Comparison of ENCODE assay signal across 15 cellular contexts in the genomic region with DNA sequence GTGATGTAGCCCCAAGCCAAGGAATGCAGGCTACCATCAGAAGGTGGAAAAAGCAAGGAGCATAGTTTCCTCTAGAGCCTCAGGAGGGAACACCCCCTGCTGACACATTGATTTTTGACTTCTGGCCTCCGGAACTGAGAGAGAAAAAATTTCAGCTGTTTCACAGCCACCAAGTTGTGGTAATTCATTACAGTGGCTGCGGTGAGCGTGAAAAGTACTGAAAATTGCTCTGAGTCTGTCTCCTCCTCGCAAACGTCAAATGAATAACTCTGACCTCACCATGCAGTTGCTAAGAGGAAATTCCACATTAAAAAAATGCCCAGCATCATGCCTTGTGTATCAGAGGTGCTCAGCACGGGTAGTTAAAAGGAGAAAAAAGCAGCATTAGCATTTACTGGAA.
DNase-seq lines count a peak whose midpoint lies in the region; ATAC-seq and TF ChIP-seq lines count a peak whose summit lies in the region.
"Had no signal": no experiment of that assay in that cellular context is flagged by ENCODE, and none has a peak within 500 bp of the region (broad histone marks: within the 10 kb centered on the region; RNA-seq: fewer than 3 reads in every experiment).

No MANE protein-coding gene starts in this region.

- H3K4me1 ChIP-seq in osteoblast (ENCODE audit: insufficient read depth, low read length) = no peaks in the 10 kb centered on the region
- no peaks in the 10 kb centered on the region for H3K4me1 ChIP-seq in gastrocnemius medialis
- H3K4me1 ChIP-seq: BLaER1 had no signal

- in situ Hi-C loops in gastrocnemius medialis (cut with MboI; ENCODE audit: low sequenced_read_pairs in 4 of 4) = no loop called here

- intact Hi-C loops in gastrocnemius medialis (cut with DNase I; ENCODE audit: low total_unique reads) = no loop called here

- DNase-seq in EH (ENCODE audit: low read depth) = peak; percentile 8
- peak; percentile 38 for DNase-seq in RPMI7951 (ENCODE audit: low read depth)
- DNase-seq in islet precursor cell = peak; percentile 43
- DNase-seq in osteoblast (ENCODE audit: insufficient read length, low spot score, missing footprints) = peak; percentile 42
- DNase-seq in gastrocnemius medialis = no peak
- DNase-seq in NK-92 treated with Interleukin-12 subunit alpha and Interleukin-12 subunit beta, amount 100 ng/mL, for 24 hours (lab: John Stamatoyannopoulos, UW) = no peak
- DNase-seq: Caco-2; CD8-positive, alpha-beta memory T cell; DMS53; H9 had no signal

- H3K36me3 ChIP-seq in osteoblast (ENCODE audit: insufficient read depth, low read length) (no peaks in the 10 kb centered on the region), gastrocnemius medialis (no peaks in the 10 kb centered on the region)
- H3K36me3 ChIP-seq: BLaER1 had no signal

- H3K4me2 ChIP-seq in osteoblast (ENCODE audit: insufficient read depth, low read length) = no peak overlapping the region
- H3K4me2 ChIP-seq: BLaER1, GM23338 had no signal

- H3K79me2 ChIP-seq in osteoblast (ENCODE audit: insufficient read depth, low read length) = no peaks in the 10 kb centered on the region

- H3K9me3 ChIP-seq in osteoblast (ENCODE audit: low read depth, low read length) (no peaks in the 10 kb centered on the region), gastrocnemius medialis (no peaks in the 10 kb centered on the region)

- H3K27ac ChIP-seq in osteoblast (ENCODE audit: low read depth, low read length) = no peak overlapping the region
- no peak overlapping the region for H3K27ac ChIP-seq in gastrocnemius medialis
- H3K27ac ChIP-seq: 22Rv1, BLaER1 had no signal

- H2AFZ ChIP-seq in osteoblast (ENCODE audit: low read length) = no peak overlapping the region
- H2AFZ ChIP-seq: GM23338 had no signal

- TF ChIP-seq CTCF in osteoblast (IDR thresholded peaks at IDR 0.05; ENCODE audit: extremely low read depth, low read depth, low read length) = no peak
- TF ChIP-seq CTCF in gastrocnemius medialis (IDR thresholded peaks at IDR 0.05 in 4 of 5, conservative IDR thresholded peaks at IDR 0.05 in 1 of 5) = no peak

- H3K27me3 ChIP-seq in osteoblast (ENCODE audit: insufficient read depth, low read length) = no peaks in the 10 kb centered on the region
- H3K27me3 ChIP-seq in gastrocnemius medialis = peaks cover 0 to 4% (median 0%) of the 10 kb centered on the region in 3 donors
- H3K27me3 ChIP-seq: BLaER1 had no signal

- H3K4me3 ChIP-seq in osteoblast (ENCODE audit: insufficient read depth, low read length) (no peak overlapping the region), gastrocnemius medialis (no peak overlapping the region)
- H3K4me3 ChIP-seq: BLaER1, GM12878, GM23338 had no signal

- ATAC-seq in gastrocnemius medialis = no peak
- ATAC-seq in GM21390 (IDR thresholded peaks at IDR 0.05; ENCODE audit: unreplicated experiment) = no peak
- ATAC-seq: GM12878, GM23338 had no signal

- no peak for TF ChIP-seq POLR2A in gastrocnemius medialis (IDR thresholded peaks at IDR 0.05)

- no peaks in the 10 kb centered on the region for H4K20me1 ChIP-seq in osteoblast (ENCODE audit: insufficient read depth, low read length)
- H4K20me1 ChIP-seq: BLaER1 had no signal

Comparison
In these comparisons a context has a peak if more than half of its experiments do, and no peak if none do; other contexts are left out.
1. DNase-seq: peak in EH (single experiment), RPMI7951 (single experiment), islet precursor cell (single experiment) and osteoblast (single experiment); none in gastrocnemius medialis (0 of 2) and NK-92 treated with Interleukin-12 subunit alpha and Interleukin-12 subunit beta, amount 100 ng/mL, for 24 hours (single experiment).